ENCODE assay signal across 31 cellular contexts in genomic region chr4:155399974-155400697, GRCh38.
"Had no signal": no experiment of that assay in that cellular context is flagged by ENCODE, and none has a peak within 500 bp of the region (broad histone marks: within the 10 kb centered on the region; RNA-seq: fewer than 3 reads in every experiment).

No MANE protein-coding gene starts in this region.

- H3K9me3 ChIP-seq: gastroesophageal sphincter had no signal

- DNase-seq: activated B cell treated with CpG ODN at 0.5 μM for 24 hours; activated CD4-positive, alpha-beta T cell treated with anti-CD3 and anti-CD28 coated beads for 48 hours; activated CD4-positive, alpha-beta T cell treated with anti-CD3 and anti-CD28 coated beads, Interleukin-2, amount 50 U/mL, for 1 hour; activated CD4-positive, alpha-beta T cell treated with anti-CD3 and anti-CD28 coated beads, Interleukin-2, amount 50 U/mL, for 48 hours; activated CD8-positive, alpha-beta memory T cell treated with anti-CD3 and anti-CD28 coated beads for 24 hours; activated CD8-positive, alpha-beta T cell treated with anti-CD3 and anti-CD28 coated beads for 36 hours; activated effector memory CD4-positive, alpha-beta T cell treated with Interleukin-2 at 50 U/mL for 16 hours; activated gamma-delta T cell treated with Interleukin-2 at 50 U/mL for 16 hours; activated naive CD4-positive, alpha-beta T cell treated with anti-CD3 and anti-CD28 coated beads, Interleukin-2, amount 50 U/mL, for 16 hours; activated naive CD4-positive, alpha-beta T cell treated with Interleukin-2 at 50 U/mL for 16 hours; activated T-cell treated with anti-CD3 and anti-CD28 coated beads, Interleukin-2, amount 50 U/mL, for 4 hours; amniotic stem cell; anterior cingulate cortex; brain microvascular endothelial cell; dorsolateral prefrontal cortex; effector memory CD4-positive, alpha-beta T cell; endodermal cell; foreskin keratinocyte; T-helper 1 cell; T-helper 17 cell; T1000; WERI-Rb-1 had no signal

- H3K27me3 ChIP-seq: brain microvascular endothelial cell, gastroesophageal sphincter had no signal

- H3K27ac ChIP-seq: brain microvascular endothelial cell, coronary artery, dorsolateral prefrontal cortex, foreskin keratinocyte, gastroesophageal sphincter, WERI-Rb-1 had no signal

- H3K36me3 ChIP-seq: brain microvascular endothelial cell, gastroesophageal sphincter, WERI-Rb-1 had no signal

- H3K9me3 Mint-ChIP-seq: activated B cell treated with CpG ODN at 0.5 μM for 24 hours; activated CD8-positive, alpha-beta T cell treated with anti-CD3 and anti-CD28 coated beads for 36 hours; activated T-cell treated with anti-CD3 and anti-CD28 coated beads, Interleukin-2, amount 50 U/mL, for 4 hours; activated T-helper 17 cell treated with anti-CD3 and anti-CD28 coated beads, Interleukin-2, amount 50 U/mL, for 72 hours; central memory CD8-positive, alpha-beta T cell; dendritic cell treated with granulocyte-macrophage colony-stimulating factor and Interleukin-4, amounts not matched to agents 40 ng/mL and 50 ng/mL, for 4 days; endodermal cell; T-helper 2 cell treated with Interferon-gamma antibody and Interleukin-4, amounts not matched to agents 5 μg/mL and 100 μg/mL, for 36 hours had no signal

- H3K4me3 ChIP-seq: coronary artery, dorsolateral prefrontal cortex, gastroesophageal sphincter had no signal

- H3K27ac Mint-ChIP-seq: activated B cell treated with CpG ODN at 0.5 μM for 24 hours; activated CD8-positive, alpha-beta T cell treated with anti-CD3 and anti-CD28 coated beads for 36 hours; activated naive CD8-positive, alpha-beta T cell; activated T-helper 17 cell treated with anti-CD3 and anti-CD28 coated beads, Interleukin-2, amount 50 U/mL, for 72 hours; dendritic cell treated with granulocyte-macrophage colony-stimulating factor and Interleukin-4, amounts not matched to agents 40 ng/mL and 50 ng/mL, for 4 days; endodermal cell; T-helper 17 cell; T-helper 2 cell treated with Interferon-gamma antibody and Interleukin-4, amounts not matched to agents 5 μg/mL and 100 μg/mL, for 36 hours had no signal

- H3K36me3 Mint-ChIP-seq: activated naive CD8-positive, alpha-beta T cell had no signal

- H3K4me3 Mint-ChIP-seq: activated B cell treated with CpG ODN at 0.5 μM for 24 hours; activated CD8-positive, alpha-beta T cell treated with anti-CD3 and anti-CD28 coated beads for 36 hours; activated naive CD8-positive, alpha-beta T cell; activated T-cell treated with anti-CD3 and anti-CD28 coated beads, Interleukin-2, amount 50 U/mL, for 4 hours; activated T-helper 17 cell treated with anti-CD3 and anti-CD28 coated beads, Interleukin-2, amount 50 U/mL, for 72 hours; central memory CD8-positive, alpha-beta T cell; dendritic cell treated with granulocyte-macrophage colony-stimulating factor and Interleukin-4, amounts not matched to agents 40 ng/mL and 50 ng/mL, for 4 days; endodermal cell; T-helper 17 cell; T-helper 2 cell treated with Interferon-gamma antibody and Interleukin-4, amounts not matched to agents 5 μg/mL and 100 μg/mL, for 36 hours had no signal

- H3K27me3 Mint-ChIP-seq: dendritic cell treated with granulocyte-macrophage colony-stimulating factor and Interleukin-4, amounts not matched to agents 40 ng/mL and 50 ng/mL, for 4 days had no signal

- H3K4me1 Mint-ChIP-seq: activated B cell treated with CpG ODN at 0.5 μM for 24 hours; activated T-helper 17 cell treated with anti-CD3 and anti-CD28 coated beads, Interleukin-2, amount 50 U/mL, for 72 hours; central memory CD8-positive, alpha-beta T cell had no signal

- ATAC-seq: activated CD4-positive, CD25-positive, alpha-beta regulatory T cell treated with anti-CD3 and anti-CD28 coated beads, Interleukin-2, amount 50 U/mL, for 24 hours; activated CD8-positive, alpha-beta T cell treated with anti-CD3 and anti-CD28 coated beads for 36 hours; activated T-cell treated with anti-CD3 and anti-CD28 coated beads, Interleukin-2, amount 50 U/mL, for 4 hours; activated T-helper 17 cell treated with anti-CD3 and anti-CD28 coated beads, Interleukin-2, amount 50 U/mL, for 72 hours; esophagus mucosa; foreskin keratinocyte; gastroesophageal sphincter; T-helper 17 cell had no signal

- H3K4me1 ChIP-seq: foreskin keratinocyte had no signal
